In genomic region chr4:103256056-103256455, GRCh38 we compare ENCODE assay signal across 7 cellular contexts. TPM values are rescaled to one million over a fixed set of nuclear protein-coding genes. Genes with fewer than 3 reads are reported as not detected.
A peak's percentile ranks its signal among the peaks of the same experiment; 100 is the strongest.
DNase-seq lines count a peak whose midpoint lies in the region; TF ChIP-seq lines count a peak whose summit lies in the region.
"Not testable (repeated sequence)": the region's sequence is repeated elsewhere in the genome, so short reads cannot be mapped to it uniquely, and the experiment has no call there.

No MANE protein-coding gene starts in this region.

- H3K79me2 ChIP-seq in PC-9 (ENCODE audit: low read depth), result not testable (repeated sequence)

- not testable (repeated sequence) for TF ChIP-seq CTCF in PC-9 (conservative IDR thresholded peaks at IDR 0.05); neural crest cell (conservative IDR thresholded peaks at IDR 0.05)

- WGBS in HUES64, result 72% methylated on average over 15 of the region's 16 CpGs
- 85% methylated on average over 11 to 12 of the region's 16 CpGs for WGBS in ectodermal cell, 2 experiments

- H3K36me3 ChIP-seq in ES-I3 (ENCODE audit: insufficient read depth, low read length); HUES64 (ENCODE audit: insufficient read depth, low read length); PC-9 (ENCODE audit: low read depth); ectodermal cell (ENCODE audit: control insufficient read depth, insufficient read depth, low read length); iPS-18a (ENCODE audit: control insufficient read depth, low read depth, low read length): not testable (repeated sequence)

- H3K36me3 Mint-ChIP-seq in neural crest cell (ENCODE audit: low read depth), result not testable (repeated sequence)

- not testable (repeated sequence) for BruUV-seq in PC-9 (replicated peaks; lab: Mats Ljungman, UMichigan)

- H3K4me1 Mint-ChIP-seq in neural crest cell, result peaks cover 34% of the 10 kb centered on the region

- not testable (repeated sequence) for H4K20me1 ChIP-seq in PC-9 (ENCODE audit: insufficient read depth)

- not testable (repeated sequence) for H3K27ac ChIP-seq in HUES64 (ENCODE audit: low read depth, low read length); PC-9; ectodermal cell (ENCODE audit: insufficient read depth, low read depth, low read length, poor library complexity, severe bottlenecking); iPS-18a (ENCODE audit: low read length)

- peak overlapping the region; percentile 91 for H3K4me3 Mint-ChIP-seq in neural crest cell

- H3K9ac ChIP-seq in ES-I3 (ENCODE audit: low read depth, low read length) (peak overlapping the region; percentile 68), HUES64 (ENCODE audit: low read depth, low read length) (peak overlapping the region; percentile 83)
- not testable (repeated sequence) for H3K9ac ChIP-seq in iPS-18a (ENCODE audit: low read length)

- CTCF ChIA-PET in PC-9 (lab: Charles Lee), result not testable (repeated sequence)

- H3K27me3 Mint-ChIP-seq in neural crest cell (ENCODE audit: low read depth), result not testable (repeated sequence)

- H3K9me3 ChIP-seq in ES-I3 (ENCODE audit: control insufficient read depth, insufficient read depth, low read length); HUES64 (ENCODE audit: insufficient read depth, low read depth, low read length); PC-9 (ENCODE audit: insufficient read depth, low read depth); ectodermal cell (ENCODE audit: control insufficient read depth, low read length); iPS-18a (ENCODE audit: control insufficient read depth, low read depth, low read length): not testable (repeated sequence)

- peak overlapping the region; percentile 65 for H3K4me3 ChIP-seq in HUES64 (ENCODE audit: low read length)
- peak overlapping the region; percentile 55; the same call in 1 of the 2 replicates for H3K4me3 ChIP-seq in PC-9
- peak overlapping the region; percentile 24 for H3K4me3 ChIP-seq in ectodermal cell (ENCODE audit: insufficient read depth, low read depth, low read length)
- peak overlapping the region; percentile 32 for H3K4me3 ChIP-seq in iPS-18a (ENCODE audit: low read length)

- 0 out of 2 replicates have a peak overlapping the region, but pooled peaks have one; percentile 39 for H2AFZ ChIP-seq in PC-9

- H3K27ac Mint-ChIP-seq in neural crest cell (ENCODE audit: unreplicated experiment), result peak overlapping the region; percentile 99

- peak overlapping the region; percentile 71 for H3K4me2 ChIP-seq in PC-9

- not testable (repeated sequence) for H3F3A ChIP-seq in PC-9 (ENCODE audit: insufficient read depth, low read depth)

- not testable (repeated sequence) for H3K27me3 ChIP-seq in HUES64 (ENCODE audit: insufficient read depth, low read length); PC-9 (ENCODE audit: insufficient read depth, low read depth); ectodermal cell (ENCODE audit: control insufficient read depth, insufficient read depth, low read length, poor library complexity, severe bottlenecking); iPS-18a (ENCODE audit: control insufficient read depth, insufficient read depth, low read length)

- DNase-seq in NCI-H526 (lab: John Stamatoyannopoulos, UW) (peak; percentile 40 to 63), PC-9 (peak in 1 of 2 experiments; percentile 35)
- not testable (repeated sequence) for DNase-seq in neural crest cell (ENCODE audit: low read depth, low spot score)

- POLR2A ChIA-PET in PC-9 (lab: Charles Lee; ENCODE audit: unreplicated experiment), result not testable (repeated sequence)

- not testable (repeated sequence) for H3K9me2 ChIP-seq in PC-9 (ENCODE audit: insufficient read depth)

- intact Hi-C loops in PC-9 (cut with micrococcal nuclease; ENCODE audit: unreplicated experiment), result not testable (repeated sequence)

- H3K4me1 ChIP-seq in ES-I3 (ENCODE audit: insufficient read depth, low read length); PC-9 (replicated peaks; ENCODE audit: insufficient read depth); ectodermal cell (ENCODE audit: control insufficient read depth, insufficient read depth, low read length); iPS-18a (ENCODE audit: control insufficient read depth, low read depth, low read length): not testable (repeated sequence)
- peaks cover 30% of the 10 kb centered on the region for H3K4me1 ChIP-seq in HUES64 (ENCODE audit: insufficient read depth, low read length)

- not testable (repeated sequence) for H3K9me3 Mint-ChIP-seq in neural crest cell

RNA-seq across cellular contexts. Expression of gene CENPE, which starts 57.9 kb away (rescaled TPM):
- polyA plus RNA-seq in HUES64 (2013, experiment 1 of 2), result 21.3 TPM
- polyA plus RNA-seq in HUES64 (2013, experiment 2 of 2), result 27.5 TPM
- total RNA-seq in PC-9 (2021) (17.7 and 28.7 TPM in 2 replicates), neural crest cell (59.7 and 70.0 TPM in 2 replicates)
- polyA plus RNA-seq in ectodermal cell (2013, experiment 1 of 4), result 26.2 TPM
- polyA plus RNA-seq in ectodermal cell (2013, experiment 2 of 4), result 24.3 TPM
- polyA plus RNA-seq in ectodermal cell (2013, experiment 3 of 4), result 31.2 TPM
- polyA plus RNA-seq in ectodermal cell (2013, experiment 4 of 4), result 33.0 TPM
